In the genomic region with DNA sequence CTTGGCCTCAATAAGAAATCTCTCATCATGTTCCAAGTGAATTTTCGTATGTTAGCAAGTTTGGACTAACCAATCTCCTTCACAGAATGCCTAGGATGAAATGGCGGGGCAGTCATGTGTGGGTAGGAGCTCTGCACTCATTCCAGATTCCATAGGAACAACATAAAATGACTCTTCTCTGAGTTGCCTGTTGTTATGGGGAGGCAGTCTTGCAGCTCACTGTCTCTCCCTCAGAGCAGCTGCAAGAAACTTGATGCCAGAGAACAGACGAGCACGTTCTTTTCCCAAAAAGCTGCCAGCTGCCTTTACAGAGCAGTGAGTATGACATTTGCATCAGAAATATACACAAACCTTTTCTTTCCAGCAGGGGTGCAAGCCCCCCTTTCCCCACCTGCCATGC, we compare ENCODE assay signal across 1 cellular context.
TF ChIP-seq lines count a peak whose summit lies in the region.

No MANE protein-coding gene starts in this region.

TF ChIP-seq in H1, 55 proteins besides CTCF, POLR2A, EP300 and RAD21 (continued from another document):
- TF ChIP-seq, protein P1, sequence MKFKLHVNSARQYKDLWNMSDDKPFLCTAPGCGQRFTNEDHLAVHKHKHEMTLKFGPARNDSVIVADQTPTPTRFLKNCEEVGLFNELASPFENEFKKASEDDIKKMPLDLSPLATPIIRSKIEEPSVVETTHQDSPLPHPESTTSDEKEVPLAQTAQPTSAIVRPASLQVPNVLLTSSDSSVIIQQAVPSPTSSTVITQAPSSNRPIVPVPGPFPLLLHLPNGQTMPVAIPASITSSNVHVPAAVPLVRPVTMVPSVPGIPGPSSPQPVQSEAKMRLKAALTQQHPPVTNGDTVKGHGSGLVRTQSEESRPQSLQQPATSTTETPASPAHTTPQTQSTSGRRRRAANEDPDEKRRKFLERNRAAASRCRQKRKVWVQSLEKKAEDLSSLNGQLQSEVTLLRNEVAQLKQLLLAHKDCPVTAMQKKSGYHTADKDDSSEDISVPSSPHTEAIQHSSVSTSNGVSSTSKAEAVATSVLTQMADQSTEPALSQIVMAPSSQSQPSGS (IDR thresholded peaks at IDR 0.05; ENCODE audit: low read length): no peak
- TF ChIP-seq RXRA (IDR thresholded peaks at IDR 0.05; ENCODE audit: insufficient read depth, low read depth, low read length): no peak
TF ChIP-seq in H1: peak in this region for 0.
